16 cellular contexts compared by ENCODE assay signal in the genomic region with DNA sequence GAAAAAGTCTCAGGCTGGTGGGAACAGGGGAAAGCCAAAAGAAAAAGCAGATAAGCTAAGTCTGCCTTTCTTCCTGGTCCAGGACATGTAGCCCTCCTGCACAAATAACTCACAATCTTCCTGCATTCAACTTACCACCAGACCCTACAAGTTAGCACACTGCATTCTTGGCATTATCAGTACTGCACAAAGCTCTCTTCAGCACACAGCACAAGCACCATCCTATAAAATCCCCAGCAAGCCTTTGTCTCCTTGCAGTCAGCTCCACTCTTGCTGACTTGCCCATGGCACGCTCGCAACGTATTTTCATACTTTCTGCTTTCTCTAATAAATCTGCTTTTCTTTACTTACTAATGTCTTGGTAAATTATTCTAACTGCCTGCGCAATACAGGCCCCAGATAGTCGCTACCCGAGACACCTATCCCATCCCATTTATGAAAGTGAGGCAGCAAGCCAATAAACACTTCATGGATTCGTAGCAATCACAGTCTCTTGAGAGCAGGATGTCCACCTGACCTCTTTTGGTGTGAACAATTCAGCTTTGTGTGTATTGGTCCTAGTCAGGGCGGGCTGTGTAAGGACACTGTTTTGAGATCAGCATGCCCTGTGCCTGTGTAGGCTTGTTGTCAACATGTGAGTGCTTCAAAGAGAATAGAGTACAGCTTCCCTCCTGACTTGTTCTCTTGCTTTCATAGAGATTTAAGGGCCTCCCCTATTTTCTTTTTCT. TPM values are rescaled to one million over a fixed set of nuclear protein-coding genes. Genes with fewer than 3 reads are reported as not detected.
DNase-seq lines count a peak whose midpoint lies in the region; ATAC-seq and TF ChIP-seq lines count a peak whose summit lies in the region.
"Had no signal": no experiment of that assay in that cellular context is flagged by ENCODE, and none has a peak within 500 bp of the region (broad histone marks: within the 10 kb centered on the region; RNA-seq: fewer than 3 reads in every experiment).

No MANE protein-coding gene starts in this region.

- H3K9me3 Mint-ChIP-seq in activated T-helper 17 cell treated with anti-CD3 and anti-CD28 coated beads, Interleukin-2, amount 50 U/mL, for 72 hours, result no peaks in the 10 kb centered on the region
- H3K9me3 Mint-ChIP-seq: activated B cell treated with CpG ODN at 0.5 μM for 24 hours; naive B cell; stimulated activated naive B cell treated with anti-CD40 and anti-IgM and Interleukin-4, amounts not matched to agents 10 μg/mL and 1 μg/mL and 100 μg/mL, for 72 hours had no signal

- H3K4me1 Mint-ChIP-seq in activated T-helper 17 cell treated with anti-CD3 and anti-CD28 coated beads, Interleukin-2, amount 50 U/mL, for 72 hours, result no peaks in the 10 kb centered on the region
- H3K4me1 Mint-ChIP-seq: activated B cell treated with CpG ODN at 0.5 μM for 24 hours; naive B cell; stimulated activated naive B cell treated with anti-CD40 and anti-IgM and Interleukin-4, amounts not matched to agents 10 μg/mL and 1 μg/mL and 100 μg/mL, for 72 hours had no signal

- H3K4me3 Mint-ChIP-seq in activated T-helper 17 cell treated with anti-CD3 and anti-CD28 coated beads, Interleukin-2, amount 50 U/mL, for 72 hours, result no peak overlapping the region
- H3K4me3 Mint-ChIP-seq: activated B cell treated with CpG ODN at 0.5 μM for 24 hours; naive B cell; stimulated activated naive B cell treated with anti-CD40 and anti-IgM and Interleukin-4, amounts not matched to agents 10 μg/mL and 1 μg/mL and 100 μg/mL, for 72 hours had no signal

- intact Hi-C loops in Right ventricle myocardium inferior (cut with DNase I), result loop anchor here (10.0 kb wide), 1 partner anchor 110 kb away; no protein-coding TSS in a partner anchor
- intact Hi-C loops in cardiac septum (cut with DNase I), result loop anchor here (10.0 kb wide), 1 partner anchor 110 kb away; no protein-coding TSS in a partner anchor
- intact Hi-C loops in upper lobe of right lung (cut with DNase I), result no loop called here

- no peaks in the 10 kb centered on the region for H3K36me3 ChIP-seq in upper lobe of right lung

- H3K9me3 ChIP-seq in upper lobe of right lung, result no peaks in the 10 kb centered on the region

- no peaks in the 10 kb centered on the region for H3K36me3 Mint-ChIP-seq in activated T-helper 17 cell treated with anti-CD3 and anti-CD28 coated beads, Interleukin-2, amount 50 U/mL, for 72 hours (ENCODE audit: low read depth)
- H3K36me3 Mint-ChIP-seq: naive B cell; stimulated activated naive B cell treated with anti-CD40 and anti-IgM and Interleukin-4, amounts not matched to agents 10 μg/mL and 1 μg/mL and 100 μg/mL, for 72 hours had no signal

- no peak for TF ChIP-seq CTCF in upper lobe of right lung (IDR thresholded peaks at IDR 0.05)

- H3K4me1 ChIP-seq in upper lobe of right lung, result no peaks in the 10 kb centered on the region

- no peak overlapping the region for H3K4me3 ChIP-seq in upper lobe of right lung
- H3K4me3 ChIP-seq: PC-9 had no signal

- no peak overlapping the region for H3K27ac ChIP-seq in upper lobe of right lung
- H3K27ac ChIP-seq: PC-9 had no signal

- H3K27me3 ChIP-seq in upper lobe of right lung, result no peaks in the 10 kb centered on the region

- H3K27me3 Mint-ChIP-seq in activated T-helper 17 cell treated with anti-CD3 and anti-CD28 coated beads, Interleukin-2, amount 50 U/mL, for 72 hours, result no peaks in the 10 kb centered on the region
- H3K27me3 Mint-ChIP-seq: activated B cell treated with CpG ODN at 0.5 μM for 24 hours; naive B cell; stimulated activated naive B cell treated with anti-CD40 and anti-IgM and Interleukin-4, amounts not matched to agents 10 μg/mL and 1 μg/mL and 100 μg/mL, for 72 hours had no signal

- ATAC-seq in Right ventricle myocardium inferior (peak; percentile 83), upper lobe of right lung (peak; percentile 21)
- no peak for ATAC-seq in activated T-helper 17 cell treated with anti-CD3 and anti-CD28 coated beads, Interleukin-2, amount 50 U/mL, for 72 hours (replicated peaks)
- ATAC-seq: HepG2; stimulated activated naive B cell treated with anti-CD40 and anti-IgM and Interleukin-4, amounts not matched to agents 10 μg/mL and 1 μg/mL and 100 μg/mL, for 72 hours had no signal

- DNase-seq in Right ventricle myocardium inferior (ENCODE audit: missing footprints) (no peak), cardiac septum (ENCODE audit: low spot score) (no peak), foreskin melanocyte (peak; percentile 81), midbrain (lab: John Stamatoyannopoulos, UW) (peak; percentile 44), upper lobe of right lung (no peak), AML-193 (lab: John Stamatoyannopoulos, UW) (no peak), NCI-H446 (lab: John Stamatoyannopoulos, UW) (no peak)
- DNase-seq: activated B cell treated with CpG ODN at 0.5 μM for 24 hours; activated gamma-delta T cell treated with Interleukin-2 at 50 U/mL for 16 hours; COR-L47; naive B cell; NCI-H226; PC-9; stimulated activated naive B cell treated with anti-CD40 and anti-IgM and Interleukin-4, amounts not matched to agents 10 μg/mL and 1 μg/mL and 100 μg/mL, for 72 hours had no signal

- H3K27ac Mint-ChIP-seq in activated T-helper 17 cell treated with anti-CD3 and anti-CD28 coated beads, Interleukin-2, amount 50 U/mL, for 72 hours, result no peak overlapping the region
- H3K27ac Mint-ChIP-seq: activated B cell treated with CpG ODN at 0.5 μM for 24 hours; naive B cell; stimulated activated naive B cell treated with anti-CD40 and anti-IgM and Interleukin-4, amounts not matched to agents 10 μg/mL and 1 μg/mL and 100 μg/mL, for 72 hours had no signal

RNA-seq across cellular contexts. Expression of a gene that starts 49.0 kb away (rescaled TPM):
- total RNA-seq in Right ventricle myocardium inferior (7.1 TPM), cardiac septum (7.5 TPM), upper lobe of right lung (4.6 TPM)
- 1 to 10 TPM; 2.8 to 4.2 TPM for total RNA-seq in activated T-helper 17 cell treated with anti-CD3 and anti-CD28 coated beads, Interleukin-2, amount 50 U/mL, for 72 hours

Comparison
In these comparisons a context has a peak if more than half of its experiments do, and no peak if none do; other contexts are left out.
1. DNase-seq: peak in foreskin melanocyte (single experiment) and midbrain (single experiment); none in Right ventricle myocardium inferior (single experiment), cardiac septum (single experiment), upper lobe of right lung (single experiment), AML-193 (0 of 2) and NCI-H446 (0 of 2).